8 cellular contexts compared by ENCODE assay signal in genomic region chr10:103859161-103860141, GRCh38. TPM values are rescaled to one million over a fixed set of nuclear protein-coding genes. Genes with fewer than 3 reads are reported as not detected.
DNase-seq lines count a peak whose midpoint lies in the region; ATAC-seq, FAIRE-seq and TF ChIP-seq lines count a peak whose summit lies in the region.

No MANE protein-coding gene starts in this region.

- FAIRE-seq in G401.6 (lab: Jason Lieb, UNC): peak; percentile 87
- peak; percentile 59 for FAIRE-seq in endometrium (lab: Jason Lieb, UNC)

- peak; percentile 86 for TF ChIP-seq CTCF in HFFc6 (IDR thresholded peaks at IDR 0.05)

- H3K27me3 Mint-ChIP-seq in HFFc6 (ENCODE audit: insufficient read depth): no peaks in the 10 kb centered on the region; the same call in 1 of the 2 replicates
- H3K27me3 Mint-ChIP-seq in stimulated activated naive CD8-positive, alpha-beta T cell treated with anti-CD3 and anti-CD28 coated beads, Interleukin-15, amount 100 ng/mL, for 72 hours: peaks cover 27% of the 10 kb centered on the region

- DNase-seq in HFFc6 (peak; percentile 63), NCI-H510A treated with DMSO at 0.1 percent for 48 hours (lab: John Stamatoyannopoulos, UW) (peak; percentile 80), midbrain (lab: John Stamatoyannopoulos, UW) (peak; percentile 81)
- peak in 2 of 3 experiments; percentile 15 to 21 for DNase-seq in activated CD8-positive, alpha-beta memory T cell treated with anti-CD3 and anti-CD28 coated beads for 48 hours (ENCODE audit: low read depth in 2 of 3, low spot score in 2 of 3)
- peak; percentile 56 to 59 for DNase-seq in stimulated activated naive CD8-positive, alpha-beta T cell treated with anti-CD3 and anti-CD28 coated beads, Interleukin-15, amount 100 ng/mL, for 72 hours

- ATAC-seq in stimulated activated naive CD8-positive, alpha-beta T cell treated with anti-CD3 and anti-CD28 coated beads, Interleukin-15, amount 100 ng/mL, for 72 hours: peak; percentile 78
- ATAC-seq in GM18858 (IDR thresholded peaks at IDR 0.05; ENCODE audit: unreplicated experiment): no peak

- peak overlapping the region; percentile 53 for H3K27ac Mint-ChIP-seq in HFFc6
- H3K27ac Mint-ChIP-seq in stimulated activated naive CD8-positive, alpha-beta T cell treated with anti-CD3 and anti-CD28 coated beads, Interleukin-15, amount 100 ng/mL, for 72 hours: no peak overlapping the region

- H3K4me3 Mint-ChIP-seq in HFFc6: no peak overlapping the region
- H3K4me3 Mint-ChIP-seq in stimulated activated naive CD8-positive, alpha-beta T cell treated with anti-CD3 and anti-CD28 coated beads, Interleukin-15, amount 100 ng/mL, for 72 hours: no peak overlapping the region

- peaks cover 48% of the 10 kb centered on the region for H3K4me1 Mint-ChIP-seq in HFFc6 (ENCODE audit: low read depth)
- H3K4me1 Mint-ChIP-seq in stimulated activated naive CD8-positive, alpha-beta T cell treated with anti-CD3 and anti-CD28 coated beads, Interleukin-15, amount 100 ng/mL, for 72 hours: peaks cover 13% of the 10 kb centered on the region

- H3K36me3 Mint-ChIP-seq in HFFc6 (ENCODE audit: low read depth): peaks cover 8% of the 10 kb centered on the region

- peaks cover 9% of the 10 kb centered on the region for H3K9me3 Mint-ChIP-seq in HFFc6
- peaks cover 0 to 8% of the 10 kb centered on the region in 2 donors for H3K9me3 Mint-ChIP-seq in stimulated activated naive CD8-positive, alpha-beta T cell treated with anti-CD3 and anti-CD28 coated beads, Interleukin-15, amount 100 ng/mL, for 72 hours

RNA-seq across cellular contexts. Expression of gene SH3PXD2A, which starts 4.1 kb away (rescaled TPM):
- total RNA-seq in HFFc6 (2021; fragmentation: NEBNext Ultra II Directional; extraction: Animal tissue kit (Norgen Biotek cat#: 25700)): 100 to 1,000 TPM in 2 of 6 experiments, 10 to 100 TPM in 4; 75.5 to 113 (median 81.1) TPM

RNA-seq across cellular contexts. Expression of gene STN1, which starts 58.5 kb away (rescaled TPM):
- 10 to 100 TPM; 12.1 to 15.6 (median 14.7) TPM for total RNA-seq in HFFc6 (2021; fragmentation: NEBNext Ultra II Directional; extraction: Animal tissue kit (Norgen Biotek cat#: 25700))

Comparison
In these comparisons a context has a peak if more than half of its experiments do, and no peak if none do; other contexts are left out.
1. DNase-seq: peak in every context shown above with its lines; median percentile 81 in midbrain; 80 in NCI-H510A treated with DMSO at 0.1 percent for 48 hours; 63 in HFFc6; 58 in stimulated activated naive CD8-positive, alpha-beta T cell treated with anti-CD3 and anti-CD28 coated beads, Interleukin-15, amount 100 ng/mL, for 72 hours; 18 in activated CD8-positive, alpha-beta memory T cell treated with anti-CD3 and anti-CD28 coated beads for 48 hours.